14 cellular contexts compared by ENCODE assay signal in the genomic region with DNA sequence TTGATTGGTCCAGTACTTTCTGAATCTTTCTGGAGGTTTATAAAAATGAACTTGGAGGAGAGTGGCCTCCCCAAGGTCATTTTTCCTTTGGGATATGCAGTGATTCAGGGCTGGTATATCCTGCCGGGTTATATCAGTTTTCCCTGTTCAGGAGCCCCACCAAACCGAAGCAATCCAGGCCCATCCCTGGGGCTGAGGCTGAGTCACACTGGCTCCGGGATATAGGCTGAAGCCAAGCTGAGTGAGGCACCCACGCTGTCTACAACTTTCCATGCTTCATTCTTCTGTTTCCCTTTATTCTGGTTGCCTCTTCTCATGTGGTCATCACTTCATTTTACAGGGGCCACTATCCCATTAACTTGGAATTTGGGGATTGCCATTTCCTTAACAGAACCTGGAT. TPM values are rescaled to one million over a fixed set of nuclear protein-coding genes. Genes with fewer than 3 reads are reported as not detected.
DNase-seq lines count a peak whose midpoint lies in the region; ATAC-seq and TF ChIP-seq lines count a peak whose summit lies in the region.
"Had no signal": no experiment of that assay in that cellular context is flagged by ENCODE, and none has a peak within 500 bp of the region (broad histone marks: within the 10 kb centered on the region; RNA-seq: fewer than 3 reads in every experiment).

No MANE protein-coding gene starts in this region.

- H3K27ac ChIP-seq in left ventricle myocardium inferior (replicated peaks) (no peak overlapping the region), substantia nigra (ENCODE audit: low read depth, low read length, poor library complexity, severe bottlenecking) (peak overlapping the region; percentile 88)

- H3K27me3 ChIP-seq in left ventricle myocardium inferior (ENCODE audit: low read depth): no peaks in the 10 kb centered on the region
- peaks cover 5% of the 10 kb centered on the region; the same call in 1 of the 2 replicates for H3K27me3 ChIP-seq in HAP-1 (ENCODE audit: low read depth)

- no peak overlapping the region for H3K4me3 ChIP-seq in left ventricle myocardium inferior
- H3K4me3 ChIP-seq in HAP-1: no peak overlapping the region

- DNase-seq in HK-2 (ENCODE audit: unreplicated experiment) (peak; percentile 14), astrocyte of the hippocampus (ENCODE audit: low read depth, low spot score) (peak; percentile 68), left ventricle myocardium inferior (peak; percentile 29), substantia nigra (lab: John Stamatoyannopoulos, UW) (peak in 3 of 49 donors; percentile 17 to 23 (median 19)), HuH-7 (ENCODE audit: low spot score) (no peak), HAP-1 (ENCODE audit: low spot score in 2 of 2) (no peak)
- no peak for DNase-seq in stimulated activated naive CD4-positive, alpha-beta T cell (lab: John Stamatoyannopoulos, UW)
- DNase-seq: activated T-cell treated with anti-CD3 and anti-CD28 coated beads, Interleukin-2, amount 50 U/mL, for 72 hours; glutamatergic neuron; MV-4-11; NCI-H524; SIG-M5 had no signal

- H3K36me3 ChIP-seq in left ventricle myocardium inferior (no peaks in the 10 kb centered on the region), HAP-1 (replicated peaks) (no peaks in the 10 kb centered on the region)

- in situ Hi-C loops in HAP-1 (cut with MboI; ENCODE audit: low sequenced_read_pairs): no loop called here

- H3K9me3 ChIP-seq in left ventricle myocardium inferior (replicated peaks) (no peaks in the 10 kb centered on the region), HAP-1 (no peaks in the 10 kb centered on the region)

- intact Hi-C loops in left ventricle myocardium inferior (cut with micrococcal nuclease): loop anchor here (10.0 kb wide), 1 partner anchor 74 kb away; a partner anchor contains a TSS

- no peak for ATAC-seq in HG03378 (IDR thresholded peaks at IDR 0.05; ENCODE audit: unreplicated experiment)
- ATAC-seq: activated T-cell treated with anti-CD3 and anti-CD28 coated beads, Interleukin-2, amount 50 U/mL, for 72 hours; WTC11 had no signal

- H3K4me1 ChIP-seq in left ventricle myocardium inferior: peaks cover 43% of the 10 kb centered on the region
- no peaks in the 10 kb centered on the region for H3K4me1 ChIP-seq in HAP-1

- TF ChIP-seq CTCF in left ventricle myocardium inferior (IDR thresholded peaks at IDR 0.05; ENCODE audit: borderline replicate concordance): no peak

RNA-seq across cellular contexts. Expression of a gene that starts 3.4 kb away (rescaled TPM):
- total RNA-seq in left ventricle myocardium inferior: 67.4 TPM
- total RNA-seq: activated T-cell treated with anti-CD3 and anti-CD28 coated beads, Interleukin-2, amount 50 U/mL, for 72 hours had no signal

Comparison
In these comparisons a context has a peak if more than half of its experiments do, and no peak if none do; other contexts are left out.
1. DNase-seq: peak in HK-2 (single experiment), astrocyte of the hippocampus (single experiment) and left ventricle myocardium inferior (single experiment); none in HuH-7 (single experiment), stimulated activated naive CD4-positive, alpha-beta T cell (0 of 6) and HAP-1 (0 of 2).